ENCODE assay signal across 7 cellular contexts in the genomic region with DNA sequence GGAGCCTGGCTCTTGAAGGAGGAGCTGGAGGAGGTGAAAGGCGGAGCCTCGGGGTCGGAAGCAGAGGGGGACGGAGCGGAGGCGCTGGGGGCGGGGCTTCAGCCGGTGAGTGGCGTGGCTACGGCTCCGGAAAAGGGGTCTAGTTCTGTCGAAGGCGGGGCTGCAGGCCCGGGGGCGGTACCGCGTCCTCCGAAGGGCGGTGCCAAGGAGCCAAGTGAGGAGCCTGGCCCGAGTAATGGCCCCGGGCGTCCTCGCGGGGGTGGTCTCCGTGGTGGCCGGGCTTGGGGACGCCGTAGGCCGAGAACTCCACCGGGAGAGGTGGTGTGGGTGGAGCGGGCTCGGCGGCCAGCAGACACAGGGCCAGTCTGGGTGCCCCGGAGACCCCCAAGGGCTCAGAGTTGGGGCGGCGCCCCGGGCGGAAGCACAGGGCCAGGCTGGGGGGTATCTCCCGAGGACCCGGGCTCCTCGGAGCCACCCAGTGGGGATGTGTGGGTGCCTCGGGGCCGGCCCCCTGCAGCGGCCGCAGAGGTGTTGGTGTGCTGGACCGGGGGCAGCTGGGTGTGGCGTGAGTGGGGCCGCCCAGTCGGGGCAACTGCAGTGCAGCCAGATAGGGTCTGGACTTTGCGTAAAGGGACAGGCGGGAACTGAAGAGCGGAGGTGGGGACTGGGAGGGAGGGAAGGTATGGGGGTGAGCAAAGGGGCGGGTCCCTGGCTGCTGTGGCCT. TPM values are rescaled to one million over a fixed set of nuclear protein-coding genes. Genes with fewer than 3 reads are reported as not detected.
DNase-seq lines count a peak whose midpoint lies in the region; ATAC-seq, FAIRE-seq and TF ChIP-seq lines count a peak whose summit lies in the region.

No MANE protein-coding gene starts in this region.

- ATAC-seq in GM18520 (IDR thresholded peaks at IDR 0.05; ENCODE audit: unreplicated experiment) (peak; percentile 48), HG03060 (IDR thresholded peaks at IDR 0.05; ENCODE audit: low read depth, unreplicated experiment) (peak; percentile 43), body of pancreas (no peak)

- peak; percentile 91 for DNase-seq in NCI-H2107 treated with DMSO at 0.1 percent for 48 hours (lab: John Stamatoyannopoulos, UW; ENCODE audit: unreplicated experiment)
- DNase-seq in body of pancreas: peak; percentile 100
- DNase-seq in iPS-NIHi11 (ENCODE audit: low spot score): peak; percentile 85

- H3K27me3 ChIP-seq in body of pancreas: no peaks in the 10 kb centered on the region

- no peaks in the 10 kb centered on the region for H3K9me3 ChIP-seq in body of pancreas

- H3K27ac ChIP-seq in body of pancreas (peak overlapping the region; percentile 98 to 100 (median 100)), skin epidermis (peak overlapping the region; percentile 78 to 99 (median 98))

- peak; percentile 35 to 59 (median 53) for TF ChIP-seq POLR2A in body of pancreas (IDR thresholded peaks at IDR 0.05)

- H3K4me3 ChIP-seq in body of pancreas (peak overlapping the region; percentile 78 to 85), skin epidermis (peak overlapping the region; percentile 65 to 100 (median 83))

- no peak for TF ChIP-seq CTCF in body of pancreas (IDR thresholded peaks at IDR 0.05)

- H3K4me1 ChIP-seq in body of pancreas: peaks cover 71% of the 10 kb centered on the region

- WGBS in body of pancreas, 2 donors: 0 to 1% methylated on average over 1 to 53 of the region's 53 CpGs

- intact Hi-C loops in body of pancreas (cut with DNase I): no loop called here

- peak; percentile 75 for FAIRE-seq in TTC549 (lab: Jason Lieb, UNC)

- no peaks in the 10 kb centered on the region for H3K36me3 ChIP-seq in body of pancreas (replicated peaks in 1 of 2; ENCODE audit: insufficient read depth in 1 of 2, low read depth in 2 of 2)

RNA-seq across cellular contexts. Expression of a gene that starts 0.7 kb away (rescaled TPM):
- total RNA-seq in body of pancreas: 10 to 100 TPM; 42.0 to 92.6 TPM

RNA-seq across cellular contexts. Expression of a gene that starts 5.2 kb away (rescaled TPM):
- total RNA-seq in body of pancreas: 100 to 1,000 TPM in 1 of 2 donors, 10 to 100 TPM in 1; 87.7 to 112 TPM

RNA-seq across cellular contexts. Expression of a gene that starts 7.2 kb away (rescaled TPM):
- 100 to 1,000 TPM in 1 of 2 donors, 10 to 100 TPM in 1; 32.4 to 108 TPM for total RNA-seq in body of pancreas

RNA-seq across cellular contexts. Expression of a gene that starts 9.7 kb away (rescaled TPM):
- total RNA-seq in body of pancreas: 10 to 100 TPM; 13.8 to 14.5 TPM

RNA-seq across cellular contexts. Expression of a gene that starts 11.2 kb away (rescaled TPM):
- total RNA-seq in body of pancreas: 10 to 100 TPM; 23.6 to 56.7 TPM
